In genomic region chr16:88331989-88332920, GRCh38 we compare ENCODE assay signal across 9 cellular contexts. TPM values are rescaled to one million over a fixed set of nuclear protein-coding genes. Genes with fewer than 3 reads are reported as not detected.
DNase-seq lines count a peak whose midpoint lies in the region; ATAC-seq and TF ChIP-seq lines count a peak whose summit lies in the region.
"Had no signal": no experiment of that assay in that cellular context is flagged by ENCODE, and none has a peak within 500 bp of the region (broad histone marks: within the 10 kb centered on the region; RNA-seq: fewer than 3 reads in every experiment).

No MANE protein-coding gene starts in this region.

- peak overlapping the region; percentile 99 for H3K56ac ChIP-seq in IMR-90 (ENCODE audit: extremely low read depth, insufficient read depth, low read length)

- no peaks in the 10 kb centered on the region for H3K27me3 ChIP-seq in ACC112 (ENCODE audit: insufficient read depth, low read length)
- H3K27me3 ChIP-seq in IMR-90 (ENCODE audit: control insufficient read depth, insufficient read depth, low read length), result no peaks in the 10 kb centered on the region

- in situ Hi-C loops in IMR-90 (cut with MboI; ENCODE audit: low sequenced_read_pairs), result no loop called here

- no peaks in the 10 kb centered on the region for H3K9me3 Mint-ChIP-seq in activated T-helper 17 cell treated with anti-CD3 and anti-CD28 coated beads, Interleukin-2, amount 50 U/mL, for 72 hours

- H3K36me3 ChIP-seq in ACC112 (ENCODE audit: insufficient read depth, low read length) (no peaks in the 10 kb centered on the region), IMR-90 (ENCODE audit: control insufficient read depth, insufficient read depth, low read length) (no peaks in the 10 kb centered on the region)

- H3K79me1 ChIP-seq in IMR-90 (ENCODE audit: low read depth in 1 of 2, low read length in 2 of 2), result peaks cover 16 to 44% of the 10 kb centered on the region in 2 experiments; a peak in 3 of 4 replicates

- peak overlapping the region; percentile 100 for H2AK9ac ChIP-seq in IMR-90 (replicated peaks; ENCODE audit: low read depth, low read length, poor library complexity)

- H3K4ac ChIP-seq in IMR-90 (ENCODE audit: low read depth, low read length), result peak overlapping the region; percentile 100

- H3K27ac ChIP-seq in ACC112 (ENCODE audit: low read depth, low read length) (peak overlapping the region; percentile 100), IMR-90 (ENCODE audit: insufficient read depth, low read length) (peak overlapping the region; percentile 99)

- peak overlapping the region; percentile 2; the same call in 1 of the 2 replicates for H3K4me2 ChIP-seq in IMR-90 (ENCODE audit: low read depth, low read length)

- peak overlapping the region; percentile 100 for H2BK120ac ChIP-seq in IMR-90 (ENCODE audit: low read depth, low read length)

- peak overlapping the region; percentile 100 for H3K23ac ChIP-seq in IMR-90 (ENCODE audit: low read depth, low read length)

- peak overlapping the region; percentile 100 for H2BK15ac ChIP-seq in IMR-90 (ENCODE audit: low read depth, low read length)

- ATAC-seq in IMR-90 (ENCODE audit: low read depth), result peak; percentile 85
- no peak for ATAC-seq in activated T-helper 17 cell treated with anti-CD3 and anti-CD28 coated beads, Interleukin-2, amount 50 U/mL, for 72 hours (replicated peaks)
- no peak for ATAC-seq in GM21717 (IDR thresholded peaks at IDR 0.05; ENCODE audit: unreplicated experiment)

- peak overlapping the region; percentile 100 for H4K91ac ChIP-seq in IMR-90 (ENCODE audit: insufficient read depth, low read depth, low read length)

- no peaks in the 10 kb centered on the region for H3K9me3 ChIP-seq in IMR-90 (ENCODE audit: control insufficient read depth, insufficient read depth, low read length)

- H4K5ac ChIP-seq in IMR-90 (ENCODE audit: low read depth, low read length), result peak overlapping the region; percentile 99

- POLR2A ChIA-PET in IMR-90 (lab: Charles Lee; ENCODE audit: unreplicated experiment), result no interaction called here

- 3% methylated on average over 8 of the region's 23 CpGs; no CpG with 5 or more reads in 1 of the 2 experiments for WGBS in IMR-90 (ENCODE audit: extremely low coverage in 2 of 2, insufficient read length in 1 of 2), 2 experiments

- peaks cover 5% of the 10 kb centered on the region for H3K27me3 Mint-ChIP-seq in activated T-helper 17 cell treated with anti-CD3 and anti-CD28 coated beads, Interleukin-2, amount 50 U/mL, for 72 hours

- H3K4me1 ChIP-seq in ACC112 (ENCODE audit: control insufficient read depth, insufficient read depth, low read length, unreplicated experiment) (peaks cover 26% of the 10 kb centered on the region), IMR-90 (ENCODE audit: control insufficient read depth, insufficient read depth, low read length) (peaks cover 26% of the 10 kb centered on the region)

- dilution Hi-C loops in IMR-90 (cut with HindIII; ENCODE audit: low sequenced_read_pairs, unreplicated experiment), result no loop called here

- TF ChIP-seq CTCF in IMR-90 (conservative IDR thresholded peaks at IDR 0.05; ENCODE audit: low read depth, low read length) (no peak), choroid plexus epithelial cell (conservative IDR thresholded peaks at IDR 0.05; ENCODE audit: low read depth, low read length) (no peak)

- no peak overlapping the region for H2AFZ ChIP-seq in ACC112 (ENCODE audit: low read length, unreplicated experiment)
- peak overlapping the region; percentile 81 for H2AFZ ChIP-seq in IMR-90 (replicated peaks; ENCODE audit: low read length, poor library complexity)

- H4K8ac ChIP-seq in IMR-90 (ENCODE audit: low read depth in 2 of 2, low read length in 2 of 2), result peak overlapping the region; percentile 96 to 100

- intact Hi-C loops in IMR-90 (cut with micrococcal nuclease), result loop anchor here (1.0 to 5.0 kb wide), 3 partner anchors 25 to 90 kb away; partner anchors contain the start of gene ZNF469

- peak overlapping the region; percentile 100 for H2AK5ac ChIP-seq in IMR-90 (ENCODE audit: low read depth, low read length)

- peak overlapping the region; percentile 59 for H3K9ac ChIP-seq in IMR-90 (ENCODE audit: low read depth, low read length)

- peak overlapping the region; percentile 99 for H3K18ac ChIP-seq in IMR-90 (ENCODE audit: low read depth, low read length)

- H2BK5ac ChIP-seq in IMR-90 (ENCODE audit: low read depth, low read length, poor library complexity, severe bottlenecking), result peak overlapping the region; percentile 100

- peak; percentile 45 for TF ChIP-seq RAD21 in IMR-90 (IDR thresholded peaks at IDR 0.05; ENCODE audit: low read length)

- H3K36me3 Mint-ChIP-seq in activated T-helper 17 cell treated with anti-CD3 and anti-CD28 coated beads, Interleukin-2, amount 50 U/mL, for 72 hours (ENCODE audit: low read depth), result no peaks in the 10 kb centered on the region

- H3K4me3 ChIP-seq in ACC112 (ENCODE audit: low read depth, low read length) (peak overlapping the region; percentile 26), IMR-90 (ENCODE audit: insufficient read depth, low read depth, low read length) (no peak overlapping the region), choroid plexus epithelial cell (ENCODE audit: low read depth, low read length) (no peak overlapping the region)

- H3K4me1 Mint-ChIP-seq in activated T-helper 17 cell treated with anti-CD3 and anti-CD28 coated beads, Interleukin-2, amount 50 U/mL, for 72 hours, result peaks cover 7% of the 10 kb centered on the region

- no peaks in the 10 kb centered on the region for H3K79me2 ChIP-seq in ACC112 (ENCODE audit: control insufficient read depth, insufficient read depth, low read length, unreplicated experiment)

- peak; percentile 100 for DNase-seq in IMR-90
- DNase-seq in choroid plexus epithelial cell (ENCODE audit: low read depth), result peak; percentile 100
- peak; percentile 6 for DNase-seq in medulla oblongata (ENCODE audit: extremely low spot score)
- no peak for DNase-seq in superior temporal gyrus (ENCODE audit: extremely low spot score)
- DNase-seq in midbrain (lab: John Stamatoyannopoulos, UW), result no peak
- DNase-seq: NCI-H1930 had no signal

- H4K20me1 ChIP-seq in IMR-90 (ENCODE audit: insufficient read depth, low read length), result no peaks in the 10 kb centered on the region; the same call in 1 of the 2 replicates

- BruUV-seq in IMR-90 (replicated peaks; lab: Mats Ljungman, UMichigan), result no TSS peak

- TF ChIP-seq POLR2A in IMR-90 (IDR thresholded peaks at IDR 0.05; ENCODE audit: low read depth, low read length), result peak; percentile 76

- CTCF ChIA-PET in IMR-90 (lab: Yijun Ruan, JAX), result interaction anchor here (1.0 kb wide), 1 partner anchor 47 kb away, joined by 3 read pairs; no protein-coding TSS in a partner anchor

- no peak overlapping the region for H3K27ac Mint-ChIP-seq in activated T-helper 17 cell treated with anti-CD3 and anti-CD28 coated beads, Interleukin-2, amount 50 U/mL, for 72 hours

- H3K4me3 Mint-ChIP-seq in activated T-helper 17 cell treated with anti-CD3 and anti-CD28 coated beads, Interleukin-2, amount 50 U/mL, for 72 hours, result no peak overlapping the region

- peak overlapping the region; percentile 100 for H2BK20ac ChIP-seq in IMR-90 (ENCODE audit: low read depth, low read length)

- H3K14ac ChIP-seq in IMR-90 (replicated peaks; ENCODE audit: low read depth, low read length), result peak overlapping the region; percentile 100

- H3K9me1 ChIP-seq in IMR-90 (ENCODE audit: insufficient read depth, low read length), result peaks cover 57% of the 10 kb centered on the region

TF ChIP-seq in IMR-90, 13 proteins besides CTCF, POLR2A, EP300 and RAD21:
- peak; percentile 81; the same call in 1 of the 2 replicates for TF ChIP-seq MAZ (IDR thresholded peaks at IDR 0.05; ENCODE audit: borderline replicate concordance, low read depth, low read length)
- TF ChIP-seq RFX5 (IDR thresholded peaks at IDR 0.05; ENCODE audit: low read depth, low read length), result no peak
- peak; percentile 81 for TF ChIP-seq BHLHE40 (IDR thresholded peaks at IDR 0.05; ENCODE audit: low read depth, low read length)
- TF ChIP-seq RCOR1 (IDR thresholded peaks at IDR 0.05; ENCODE audit: insufficient replicate concordance, low read length), result no peak
- peak; percentile 31; the same call in 1 of the 2 replicates for TF ChIP-seq USF2 (IDR thresholded peaks at IDR 0.05; ENCODE audit: low read depth, low read length)
- peak; percentile 100 for TF ChIP-seq FOS (IDR thresholded peaks at IDR 0.05; ENCODE audit: low read depth, low read length)
- TF ChIP-seq ELK1 (IDR thresholded peaks at IDR 0.05; ENCODE audit: borderline replicate concordance, low read depth, low read length), result no peak
- TF ChIP-seq NFE2L2 (IDR thresholded peaks at IDR 0.05; ENCODE audit: low read depth, low read length), result peak; percentile 86
- TF ChIP-seq CEBPB (IDR thresholded peaks at IDR 0.05; ENCODE audit: low read depth, low read length), result peak; percentile 93
- peak; percentile 92; the same call in 1 of the 2 replicates for TF ChIP-seq CHD1 (IDR thresholded peaks at IDR 0.05; ENCODE audit: low read depth, low read length)
- TF ChIP-seq MAFK (IDR thresholded peaks at IDR 0.05; ENCODE audit: low read depth, low read length), result peak; percentile 73
- TF ChIP-seq MXI1 (IDR thresholded peaks at IDR 0.05; ENCODE audit: borderline replicate concordance, low read depth, low read length), result no peak; the same call in 1 of the 2 replicates
- peak; percentile 10 for TF ChIP-seq SMC3 (IDR thresholded peaks at IDR 0.05; ENCODE audit: low read depth, low read length)

RNA-seq across cellular contexts. Expression of gene ZNF469, which starts 50.5 kb away (rescaled TPM):
- 1.1 and 1.4 TPM in 2 replicates for total RNA-seq in IMR-90 (2012; rRNA removed)
- 13.3 and 16.4 TPM in 2 replicates for polyA plus RNA-seq in IMR-90 (2012; rRNA removed)
- polyA plus RNA-seq in IMR-90 (2012; cell fraction: cytosol; rRNA removed), result 5.1 and 8.8 TPM in 2 replicates
- polyA plus RNA-seq in IMR-90 (2012; cell fraction: nucleus; rRNA removed; ENCODE audit: low replicate concordance), result 32.3 and 70.4 TPM in 2 replicates
- total RNA-seq in activated T-helper 17 cell treated with anti-CD3 and anti-CD28 coated beads, Interleukin-2, amount 50 U/mL, for 72 hours, result under 1 TPM; 0.26 to 0.30 TPM

Comparison
In these comparisons a context has a peak if more than half of its experiments do, and no peak if none do; other contexts are left out.
1. DNase-seq: peak in IMR-90 (single experiment), choroid plexus epithelial cell (single experiment) and medulla oblongata (single experiment); none in superior temporal gyrus (single experiment) and midbrain (single experiment).